Comparison of ENCODE assay signal across 18 cellular contexts in genomic region chr5:8058626-8059180, GRCh38.
DNase-seq lines count a peak whose midpoint lies in the region; ATAC-seq, FAIRE-seq and TF ChIP-seq lines count a peak whose summit lies in the region.
"Had no signal": no experiment of that assay in that cellular context is flagged by ENCODE, and none has a peak within 500 bp of the region (broad histone marks: within the 10 kb centered on the region; RNA-seq: fewer than 3 reads in every experiment).

No MANE protein-coding gene starts in this region.

- WGBS in esophagus muscularis mucosa, result 88% methylated on average over 10 of the region's 16 CpGs

- no peak overlapping the region for H3K4me3 ChIP-seq in esophagus muscularis mucosa

- intact Hi-C loops in esophagus muscularis mucosa (cut with DNase I), result no loop called here

- no peaks in the 10 kb centered on the region for H3K27me3 ChIP-seq in esophagus muscularis mucosa

- DNase-seq in NCI-H1694 treated with DMSO at 0.1 percent for 48 hours (lab: John Stamatoyannopoulos, UW), result peak; percentile 40
- DNase-seq in NCI-H1694 (lab: John Stamatoyannopoulos, UW), result no peak
- peak; percentile 89 for DNase-seq in NCI-H510A treated with DMSO at 0.1 percent for 48 hours (lab: John Stamatoyannopoulos, UW)
- peak; percentile 83 for DNase-seq in esophagus muscularis mucosa (ENCODE audit: extremely low spot score)
- DNase-seq in urothelium cell line (ENCODE audit: low spot score), result no peak
- no peak for DNase-seq in activated CD8-positive, alpha-beta T cell treated with anti-CD3 and anti-CD28 coated beads, Interleukin-2, amount 10 ng/mL, durations not matched to agents 7 days and 5 days
- DNase-seq in activated CD4-positive, alpha-beta T cell treated with anti-CD3 and anti-CD28 coated beads for 4 hours, result no peak
- no peak for DNase-seq in NCI-H2107 (lab: John Stamatoyannopoulos, UW)
- DNase-seq: 8988T, DMS 273 treated with DMSO at 0.1 percent for 48 hours, Kasumi-1, NCI-H446, NCI-H82, T-helper 1 cell had no signal

- FAIRE-seq in urothelium cell line (lab: Jason Lieb, UNC), result peak; percentile 20
- FAIRE-seq: HTR-8/SVneo had no signal

- no peak for TF ChIP-seq EP300 in esophagus muscularis mucosa (IDR thresholded peaks at IDR 0.05)

- no peaks in the 10 kb centered on the region for H3K4me1 ChIP-seq in esophagus muscularis mucosa

- no peak for TF ChIP-seq POLR2A in esophagus muscularis mucosa (IDR thresholded peaks at IDR 0.05; ENCODE audit: low read depth)

- no peaks in the 10 kb centered on the region for H3K4me1 Mint-ChIP-seq in activated CD8-positive, alpha-beta T cell treated with anti-CD3 and anti-CD28 coated beads, Interleukin-2, amount 10 ng/mL, durations not matched to agents 7 days and 5 days (ENCODE audit: low read depth)

- no peak for TF ChIP-seq CTCF in esophagus muscularis mucosa (IDR thresholded peaks at IDR 0.05)

- no peak for ATAC-seq in activated CD8-positive, alpha-beta T cell treated with anti-CD3 and anti-CD28 coated beads, Interleukin-2, amount 10 ng/mL, durations not matched to agents 7 days and 5 days
- ATAC-seq: HCT116 had no signal

- no peaks in the 10 kb centered on the region for H3K36me3 Mint-ChIP-seq in activated CD8-positive, alpha-beta T cell treated with anti-CD3 and anti-CD28 coated beads, Interleukin-2, amount 10 ng/mL, durations not matched to agents 7 days and 5 days (ENCODE audit: low read depth)
- H3K36me3 Mint-ChIP-seq: IgD-negative memory B cell had no signal

- CTCF ChIA-PET in activated CD8-positive, alpha-beta T cell treated with anti-CD3 and anti-CD28 coated beads, Interleukin-2, amount 10 ng/mL, durations not matched to agents 7 days and 5 days (lab: Charles Lee), result no interaction called here

- POLR2A ChIA-PET in activated CD8-positive, alpha-beta T cell treated with anti-CD3 and anti-CD28 coated beads, Interleukin-2, amount 10 ng/mL, durations not matched to agents 7 days and 5 days (lab: Charles Lee), result no interaction called here

- H3K27ac ChIP-seq in esophagus muscularis mucosa (replicated peaks in 1 of 4), result no peak overlapping the region
- H3K27ac ChIP-seq: HL-60 had no signal

- H3K27me3 Mint-ChIP-seq in activated CD8-positive, alpha-beta T cell treated with anti-CD3 and anti-CD28 coated beads, Interleukin-2, amount 10 ng/mL, durations not matched to agents 7 days and 5 days (ENCODE audit: low read depth), result no peaks in the 10 kb centered on the region
- H3K27me3 Mint-ChIP-seq: IgD-negative memory B cell had no signal

- H3K9me3 ChIP-seq in esophagus muscularis mucosa, result no peaks in the 10 kb centered on the region

- no peaks in the 10 kb centered on the region for H3K9me3 Mint-ChIP-seq in activated CD8-positive, alpha-beta T cell treated with anti-CD3 and anti-CD28 coated beads, Interleukin-2, amount 10 ng/mL, durations not matched to agents 7 days and 5 days (ENCODE audit: insufficient read depth)

- no peak overlapping the region for H3K4me3 Mint-ChIP-seq in activated CD8-positive, alpha-beta T cell treated with anti-CD3 and anti-CD28 coated beads, Interleukin-2, amount 10 ng/mL, durations not matched to agents 7 days and 5 days
- H3K4me3 Mint-ChIP-seq: IgD-negative memory B cell had no signal

- no peaks in the 10 kb centered on the region for H3K36me3 ChIP-seq in esophagus muscularis mucosa

- no peak overlapping the region for H3K27ac Mint-ChIP-seq in activated CD8-positive, alpha-beta T cell treated with anti-CD3 and anti-CD28 coated beads, Interleukin-2, amount 10 ng/mL, durations not matched to agents 7 days and 5 days

Comparison
In these comparisons a context has a peak if more than half of its experiments do, and no peak if none do; other contexts are left out.
1. DNase-seq: peak in NCI-H1694 treated with DMSO at 0.1 percent for 48 hours (single experiment), NCI-H510A treated with DMSO at 0.1 percent for 48 hours (single experiment) and esophagus muscularis mucosa (single experiment); none in NCI-H1694 (single experiment), urothelium cell line (single experiment), activated CD8-positive, alpha-beta T cell treated with anti-CD3 and anti-CD28 coated beads, Interleukin-2, amount 10 ng/mL, durations not matched to agents 7 days and 5 days (single experiment), activated CD4-positive, alpha-beta T cell treated with anti-CD3 and anti-CD28 coated beads for 4 hours (0 of 2) and NCI-H2107 (single experiment).